22 cellular contexts compared by ENCODE assay signal in genomic region chr15:86076468-86076867, GRCh38. TPM values are rescaled to one million over a fixed set of nuclear protein-coding genes. Genes with fewer than 3 reads are reported as not detected.
"Had no signal": no experiment of that assay in that cellular context is flagged by ENCODE, and none has a peak within 500 bp of the region (broad histone marks: within the 10 kb centered on the region; RNA-seq: fewer than 3 reads in every experiment).

No MANE protein-coding gene starts in this region.

- DNase-seq: erythroblast; foreskin melanocyte; heart right ventricle; hypothalamus; left ventricle myocardium inferior; lower lobe of right lung; naive B cell; posterior cingulate gyrus; stimulated activated CD4-positive, alpha-beta T cell treated with anti-CD3 and anti-CD28 coated beads, Interleukin-2, amount 100 ng/mL, for 24 hours; stimulated activated CD4-positive, alpha-beta T cell treated with anti-CD3 and anti-CD28 coated beads, Interleukin-4, amount 100 ng/mL, for 4 hours; stimulated activated naive B cell treated with anti-CD40 and anti-IgM and Interleukin-4, amounts not matched to agents 10 μg/mL and 1 μg/mL and 100 μg/mL, for 72 hours; stomach; substantia nigra; transverse colon had no signal

- H3K4me3 ChIP-seq: heart right ventricle, left ventricle myocardium inferior, lower lobe of right lung, stomach, thoracic aorta, transverse colon had no signal

- H3K9me3 ChIP-seq: heart right ventricle, lower lobe of right lung, neutrophil, stomach, thoracic aorta, transverse colon had no signal

- H3K36me3 ChIP-seq: heart right ventricle, left ventricle myocardium inferior, lower lobe of right lung, neutrophil, stomach, thoracic aorta, transverse colon had no signal

- H3K27ac ChIP-seq: heart right ventricle, left ventricle myocardium inferior, lower lobe of right lung, neutrophil, stomach, thoracic aorta, transverse colon had no signal

- H3K4me1 ChIP-seq: heart right ventricle, left ventricle myocardium inferior, lower lobe of right lung, stomach, transverse colon had no signal

- ATAC-seq: heart right ventricle; sciatic nerve; stimulated activated naive B cell treated with anti-CD40 and anti-IgM and Interleukin-4, amounts not matched to agents 10 μg/mL and 1 μg/mL and 100 μg/mL, for 72 hours had no signal

RNA-seq across cellular contexts. Expression of gene AGBL1, which starts 3.2 kb away (rescaled TPM):
- total RNA-seq: endothelial cell of umbilical vein, left ventricle myocardium inferior, osteoblast, pulmonary artery endothelial cell, thoracic aorta had no signal
- polyA plus RNA-seq: endothelial cell of umbilical vein, heart right ventricle, keratinocyte, stomach, urinary bladder had no signal
